ENCODE assay signal across 10 cellular contexts in genomic region chr20:41643504-41643938, GRCh38. TPM values are rescaled to one million over a fixed set of nuclear protein-coding genes. Genes with fewer than 3 reads are reported as not detected.
DNase-seq lines count a peak whose midpoint lies in the region; ATAC-seq and TF ChIP-seq lines count a peak whose summit lies in the region.
"Had no signal": no experiment of that assay in that cellular context is flagged by ENCODE, and none has a peak within 500 bp of the region (broad histone marks: within the 10 kb centered on the region; RNA-seq: fewer than 3 reads in every experiment).

No MANE protein-coding gene starts in this region.

- H3K4ac ChIP-seq in mesendoderm (ENCODE audit: low read depth, low read length): no peak overlapping the region

- DNase-seq in Caki2 (ENCODE audit: low read depth) (peak; percentile 78), NCI-H1436 treated with DMSO at 0.1 percent for 48 hours (lab: John Stamatoyannopoulos, UW) (peak; percentile 69), astrocyte of the hippocampus (ENCODE audit: low read depth, low spot score) (peak; percentile 86), mesendoderm (peak; percentile 91), vagina (ENCODE audit: extremely low spot score in 2 of 2) (no peak), NCI-H524 treated with DMSO at 0.1 percent for 48 hours (lab: John Stamatoyannopoulos, UW) (no peak)
- no peak for DNase-seq in activated naive CD4-positive, alpha-beta T cell treated with Interleukin-2 at 50 U/mL for 16 hours
- DNase-seq: activated naive CD8-positive, alpha-beta T cell treated with anti-CD3 and anti-CD28 coated beads, Interleukin-2, amount 10 ng/mL, durations not matched to agents 7 days and 5 days had no signal

- no peaks in the 10 kb centered on the region for H3K36me3 ChIP-seq in mesendoderm (ENCODE audit: control insufficient read depth, insufficient read depth, low read length)
- H3K36me3 ChIP-seq in vagina: no peaks in the 10 kb centered on the region
- H3K36me3 ChIP-seq: neutrophil had no signal

- intact Hi-C loops in vagina (cut with DNase I): no loop called here

- no peak overlapping the region for H2BK120ac ChIP-seq in mesendoderm (ENCODE audit: low read depth, low read length)

- H2AK5ac ChIP-seq in mesendoderm (ENCODE audit: low read length): no peak overlapping the region

- H3K9me3 ChIP-seq in vagina: no peaks in the 10 kb centered on the region
- H3K9me3 ChIP-seq: neutrophil had no signal

- no peak for ATAC-seq in GM19467 (IDR thresholded peaks at IDR 0.05; ENCODE audit: unreplicated experiment)

- no peak for TF ChIP-seq CTCF in vagina (IDR thresholded peaks at IDR 0.05)

- no peak overlapping the region for H3K4me2 ChIP-seq in mesendoderm (ENCODE audit: low read length)

- H2BK5ac ChIP-seq in mesendoderm (ENCODE audit: low read length): no peak overlapping the region

- no peaks in the 10 kb centered on the region for H3K79me2 ChIP-seq in mesendoderm (ENCODE audit: control insufficient read depth, insufficient read depth, low read length)

- H3K56ac ChIP-seq in mesendoderm (ENCODE audit: low read length): peak overlapping the region; percentile 46

- no peak overlapping the region for H4K8ac ChIP-seq in mesendoderm (ENCODE audit: low read depth, low read length)

- in situ Hi-C loops in Caki2 (cut with HindIII; ENCODE audit: low pct_unique_long_range_greater_than_20kb, low sequenced_read_pairs): no loop called here

- peak overlapping the region; percentile 55 for H3K18ac ChIP-seq in mesendoderm (ENCODE audit: low read length)

- peak overlapping the region; percentile 38 for H3K27ac ChIP-seq in mesendoderm (ENCODE audit: low read depth, low read length)
- no peak overlapping the region for H3K27ac ChIP-seq in vagina
- H3K27ac ChIP-seq: neutrophil had no signal

- no peak overlapping the region for H3K23ac ChIP-seq in mesendoderm (ENCODE audit: low read length)

- no peak overlapping the region for H3K9ac ChIP-seq in mesendoderm (ENCODE audit: low read length)

- TF ChIP-seq POLR2A in vagina (IDR thresholded peaks at IDR 0.05): no peak

- no CpG with 5 or more reads among the region's 3 CpGs for WGBS in mesendoderm (ENCODE audit: extremely low coverage, insufficient coverage, low lambda C conversion rate)

- no peaks in the 10 kb centered on the region for H3K79me1 ChIP-seq in mesendoderm (ENCODE audit: low read length)

- H3K4me3 ChIP-seq in mesendoderm (ENCODE audit: low read length) (no peak overlapping the region), vagina (no peak overlapping the region)

- no peak overlapping the region for H2BK15ac ChIP-seq in mesendoderm (replicated peaks; ENCODE audit: low read depth)

- H3K27me3 ChIP-seq in mesendoderm (ENCODE audit: insufficient read depth, low read length, poor library complexity) (no peaks in the 10 kb centered on the region), vagina (no peaks in the 10 kb centered on the region)

- no peak overlapping the region for H4K5ac ChIP-seq in mesendoderm (ENCODE audit: low read length)

- peaks cover 4% of the 10 kb centered on the region for H3K4me1 ChIP-seq in mesendoderm (ENCODE audit: control insufficient read depth, low read depth, low read length)
- peaks cover 10% of the 10 kb centered on the region for H3K4me1 ChIP-seq in vagina

RNA-seq across cellular contexts. Expression of gene CHD6, which starts 25.3 kb away (rescaled TPM):
- 8.1 and 32.8 TPM in 2 replicates for total RNA-seq in Caki2 (2014; rRNA removed; shearing (Covaris generic); ENCODE audit: low replicate concordance)
- polyA plus RNA-seq in mesendoderm (2013, experiment 1 of 2): 23.9 TPM
- 23.3 TPM for polyA plus RNA-seq in mesendoderm (2013, experiment 2 of 2)
- 37.6 TPM for total RNA-seq in vagina

Comparison
In these comparisons a context has a peak if more than half of its experiments do, and no peak if none do; other contexts are left out.
1. DNase-seq: peak in Caki2 (single experiment), NCI-H1436 treated with DMSO at 0.1 percent for 48 hours (single experiment), astrocyte of the hippocampus (single experiment) and mesendoderm (single experiment); none in vagina (0 of 2), activated naive CD4-positive, alpha-beta T cell treated with Interleukin-2 at 50 U/mL for 16 hours (single experiment) and NCI-H524 treated with DMSO at 0.1 percent for 48 hours (single experiment).